ENCODE assay signal across 14 cellular contexts in the genomic region with DNA sequence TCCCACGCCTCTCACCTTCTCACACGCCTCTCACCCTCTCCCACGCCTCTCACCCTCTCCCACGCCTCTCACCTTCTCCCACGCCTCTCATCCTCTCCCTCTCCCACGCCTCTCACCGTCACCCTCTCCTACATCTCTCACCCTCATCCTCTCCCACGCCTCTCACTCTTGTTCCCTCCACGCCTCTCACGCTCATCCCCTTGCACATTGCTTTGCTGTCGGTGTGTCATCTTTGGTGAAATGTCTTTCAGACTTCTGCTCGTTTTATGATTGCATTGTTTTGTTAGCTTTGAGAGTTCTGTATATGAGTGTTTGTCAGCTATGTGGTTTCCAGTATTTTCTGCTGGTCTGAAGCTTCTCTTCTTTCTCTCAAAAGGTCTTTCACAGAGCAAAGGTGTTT.
A peak's percentile ranks its signal among the peaks of the same experiment; 100 is the strongest.
DNase-seq lines count a peak whose midpoint lies in the region; ATAC-seq and TF ChIP-seq lines count a peak whose summit lies in the region.
"Had no signal": no experiment of that assay in that cellular context is flagged by ENCODE, and none has a peak within 500 bp of the region (broad histone marks: within the 10 kb centered on the region; RNA-seq: fewer than 3 reads in every experiment).

No MANE protein-coding gene starts in this region.

- no peak overlapping the region for H4K5ac ChIP-seq in H9 (ENCODE audit: insufficient read length, low read depth, low read length)

- H3K27ac Mint-ChIP-seq in H9 (peak overlapping the region; percentile 49 to 89 (median 85)), chondrocyte (ENCODE audit: unreplicated experiment) (peak overlapping the region; percentile 68)
- peak overlapping the region; percentile 92 for H3K27ac Mint-ChIP-seq in activated CD4-positive, alpha-beta memory T cell treated with anti-CD3 and anti-CD28 coated beads for 36 hours

- H2AK5ac ChIP-seq in H9 (ENCODE audit: insufficient read length, low read length) = no peak overlapping the region

- H3K4me3 Mint-ChIP-seq in H9 = peak overlapping the region in 1 of 2 experiments; percentile 16; a peak in 1 of 5 replicates
- peak overlapping the region; percentile 34 for H3K4me3 Mint-ChIP-seq in activated CD4-positive, alpha-beta memory T cell treated with anti-CD3 and anti-CD28 coated beads for 36 hours
- H3K4me3 Mint-ChIP-seq in chondrocyte (ENCODE audit: unreplicated experiment) = no peak overlapping the region

- H3K4me2 ChIP-seq in H9 (ENCODE audit: insufficient read depth, insufficient read length, low read length) = no peak overlapping the region
- H3K4me2 ChIP-seq: BLaER1 treated with 17β-estradiol and CSF1 and Interleukin-3, amounts not matched to agents 10 nM and 100 nM had no signal

- H3K9me3 Mint-ChIP-seq in H9 = peaks cover 23 to 35% of the 10 kb centered on the region in 2 experiments
- H3K9me3 Mint-ChIP-seq in activated CD4-positive, alpha-beta memory T cell treated with anti-CD3 and anti-CD28 coated beads for 36 hours = peaks cover 34% of the 10 kb centered on the region
- H3K9me3 Mint-ChIP-seq in chondrocyte (ENCODE audit: low read depth) = peaks cover under 1% of the 10 kb centered on the region

- H2AFZ ChIP-seq in H9 (ENCODE audit: low read length) = no peak overlapping the region

- H2BK15ac ChIP-seq in H9 (ENCODE audit: low read depth, low read length) = no peak overlapping the region

- CTCF ChIA-PET in activated CD4-positive, alpha-beta memory T cell treated with anti-CD3 and anti-CD28 coated beads for 36 hours (lab: Charles Lee) = interaction anchor here (0.6 to 1.0 kb wide), 7 partner anchors 10 to 51 kb away, joined by 3 to 9 read pairs (median 3); no protein-coding TSS in a partner anchor

- H3K56ac ChIP-seq in H9 (ENCODE audit: insufficient read length, low read depth, low read length) = no peak overlapping the region

- no peaks in the 10 kb centered on the region for H4K20me1 ChIP-seq in H9 (ENCODE audit: control insufficient read depth, insufficient read depth, insufficient read length)

- no peak overlapping the region for H2BK20ac ChIP-seq in H9 (ENCODE audit: low read depth, low read length, poor library complexity, severe bottlenecking)

- H3K23ac ChIP-seq in H9 (ENCODE audit: insufficient read length, low read depth, low read length) = no peak overlapping the region

- DNase-seq in H9 (no peak), chondrocyte (ENCODE audit: low spot score) (no peak), T1000 (lab: John Stamatoyannopoulos, UW) (no peak), AML-193 (lab: John Stamatoyannopoulos, UW) (no peak)
- DNase-seq in activated CD4-positive, alpha-beta memory T cell treated with anti-CD3 and anti-CD28 coated beads for 36 hours = peak; percentile 73
- DNase-seq in stimulated activated CD4-positive, alpha-beta T cell treated with anti-CD3 and anti-CD28 coated beads, Interleukin-12 subunit alpha, Interleukin-12 subunit beta, amount 100 ng/mL, for 48 hours (ENCODE audit: low read depth in 2 of 3, low spot score in 1 of 3) = peak in 2 of 3 donors; percentile 35
- no peak for DNase-seq in effector memory CD4-positive, alpha-beta T cell
- DNase-seq: GF-D8, Karpas-422, NCI-H2107 had no signal

- H3K27ac ChIP-seq in H9 (ENCODE audit: insufficient read length, low read depth, low read length) = no peak overlapping the region
- H3K27ac ChIP-seq in effector memory CD4-positive, alpha-beta T cell (ENCODE audit: insufficient read depth, low read length, poor library complexity, severe bottlenecking) = no peak overlapping the region
- H3K27ac ChIP-seq: BLaER1 treated with 17β-estradiol and CSF1 and Interleukin-3, amounts not matched to agents 10 nM and 100 nM; coronary artery had no signal

- H3K9ac ChIP-seq in H9 (ENCODE audit: extremely low read depth, insufficient read length, low read length) = no peak overlapping the region
- H3K9ac ChIP-seq: BLaER1 treated with 17β-estradiol and CSF1 and Interleukin-3, amounts not matched to agents 10 nM and 100 nM had no signal

- H2BK5ac ChIP-seq in H9 (ENCODE audit: insufficient read length, low read length) = no peak overlapping the region

- ATAC-seq in GM19463 (IDR thresholded peaks at IDR 0.05; ENCODE audit: unreplicated experiment) = no peak

- POLR2A ChIA-PET in activated CD4-positive, alpha-beta memory T cell treated with anti-CD3 and anti-CD28 coated beads for 36 hours (lab: Charles Lee) = no interaction called here

- H3K27me3 Mint-ChIP-seq in H9 (ENCODE audit: low read depth) (peaks cover 1% of the 10 kb centered on the region; the same call in 1 of the 2 replicates), chondrocyte (ENCODE audit: low read depth) (no peaks in the 10 kb centered on the region)
- no peaks in the 10 kb centered on the region for H3K27me3 Mint-ChIP-seq in activated CD4-positive, alpha-beta memory T cell treated with anti-CD3 and anti-CD28 coated beads for 36 hours

- H3K79me1 ChIP-seq in H9 (ENCODE audit: insufficient read depth, low read depth, low read length, poor library complexity, severe bottlenecking) = no peaks in the 10 kb centered on the region

- H3K4me1 Mint-ChIP-seq in H9 = peaks cover 31 to 33% of the 10 kb centered on the region in 2 experiments
- peaks cover 41% of the 10 kb centered on the region for H3K4me1 Mint-ChIP-seq in activated CD4-positive, alpha-beta memory T cell treated with anti-CD3 and anti-CD28 coated beads for 36 hours (ENCODE audit: low read depth)
- peaks cover 23% of the 10 kb centered on the region for H3K4me1 Mint-ChIP-seq in chondrocyte (ENCODE audit: low read depth)

- H3K18ac ChIP-seq in H9 (ENCODE audit: insufficient read length, low read depth, low read length) = no peak overlapping the region

- H4K8ac ChIP-seq in H9 (replicated peaks; ENCODE audit: insufficient read length, low read depth, low read length) = no peak overlapping the region

- H3K9me3 ChIP-seq in H9 (ENCODE audit: control insufficient read depth, low read depth, low read length) = peaks cover 5% of the 10 kb centered on the region
- peaks cover 6% of the 10 kb centered on the region for H3K9me3 ChIP-seq in effector memory CD4-positive, alpha-beta T cell (ENCODE audit: control insufficient read depth, low read length)

- H3K36me3 ChIP-seq in effector memory CD4-positive, alpha-beta T cell (ENCODE audit: control insufficient read depth, insufficient read depth, low read length) = peaks cover 21% of the 10 kb centered on the region

- H4K91ac ChIP-seq in H9 (ENCODE audit: insufficient read length, low read depth, low read length) = no peak overlapping the region

- H3K36me3 Mint-ChIP-seq in H9 (ENCODE audit: insufficient read depth in 1 of 3, low read depth in 3 of 3) (peaks cover 61 to 77% (median 63%) of the 10 kb centered on the region in 3 experiments), chondrocyte (ENCODE audit: low read depth) (peaks cover 21% of the 10 kb centered on the region)
- peaks cover 67% of the 10 kb centered on the region for H3K36me3 Mint-ChIP-seq in activated CD4-positive, alpha-beta memory T cell treated with anti-CD3 and anti-CD28 coated beads for 36 hours

- H3K14ac ChIP-seq in H9 (ENCODE audit: insufficient read depth, low read length) = no peak overlapping the region

- no peaks in the 10 kb centered on the region for H3K27me3 ChIP-seq in H9 (ENCODE audit: insufficient read depth, low read length)
- no peaks in the 10 kb centered on the region for H3K27me3 ChIP-seq in effector memory CD4-positive, alpha-beta T cell (replicated peaks; ENCODE audit: control insufficient read depth, insufficient read depth, low read length, poor library complexity, severe bottlenecking)
- H3K27me3 ChIP-seq: BLaER1 treated with 17β-estradiol and CSF1 and Interleukin-3, amounts not matched to agents 10 nM and 100 nM had no signal

- H3K4ac ChIP-seq in H9 (ENCODE audit: low read depth, low read length) = no peak overlapping the region

- H3K4me1 ChIP-seq in H9 (ENCODE audit: insufficient read depth, low read length) = no peaks in the 10 kb centered on the region
- peaks cover 18% of the 10 kb centered on the region for H3K4me1 ChIP-seq in effector memory CD4-positive, alpha-beta T cell (ENCODE audit: control insufficient read depth, insufficient read depth, low read length, poor library complexity, severe bottlenecking)

- no peaks in the 10 kb centered on the region for H3K23me2 ChIP-seq in H9 (ENCODE audit: insufficient read length, low read depth, low read length, poor library complexity, severe bottlenecking)

- 100% methylated on average over 6 of the region's 12 CpGs for WGBS in H9 (ENCODE audit: extremely low coverage, insufficient read length, low lambda C conversion rate)

- no peak overlapping the region for H3K4me3 ChIP-seq in effector memory CD4-positive, alpha-beta T cell (ENCODE audit: insufficient read depth, low read depth, low read length, poor library complexity, severe bottlenecking)
- H3K4me3 ChIP-seq: BLaER1 treated with 17β-estradiol and CSF1 and Interleukin-3, amounts not matched to agents 10 nM and 100 nM; coronary artery; skin epidermis had no signal

- intact Hi-C loops in activated CD4-positive, alpha-beta memory T cell treated with anti-CD3 and anti-CD28 coated beads for 36 hours (cut with micrococcal nuclease) = loop anchor here (1.0 kb wide), 1 partner anchor 40 kb away; no protein-coding TSS in a partner anchor

- no peak overlapping the region for H3T11ph ChIP-seq in H9 (ENCODE audit: low read length)

- no peak overlapping the region for H2BK12ac ChIP-seq in H9 (ENCODE audit: insufficient read length, low read depth, low read length)

- peaks cover 20% of the 10 kb centered on the region; the same call in 1 of the 2 replicates for H3K79me2 ChIP-seq in H9 (ENCODE audit: insufficient read depth, low read length)

- TF ChIP-seq CTCF in H9 (conservative IDR thresholded peaks at IDR 0.05) (no peak), chondrocyte (IDR thresholded peaks at IDR 0.05) (no peak)

- no peak overlapping the region for H2BK120ac ChIP-seq in H9 (ENCODE audit: low read depth, low read length, poor library complexity, severe bottlenecking)

Comparison
In these comparisons a context has a peak if more than half of its experiments do, and no peak if none do; other contexts are left out.
1. DNase-seq: peak in activated CD4-positive, alpha-beta memory T cell treated with anti-CD3 and anti-CD28 coated beads for 36 hours (single experiment) and stimulated activated CD4-positive, alpha-beta T cell treated with anti-CD3 and anti-CD28 coated beads, Interleukin-12 subunit alpha, Interleukin-12 subunit beta, amount 100 ng/mL, for 48 hours (2 of 3); none in H9 (single experiment), chondrocyte (single experiment), effector memory CD4-positive, alpha-beta T cell (0 of 3), T1000 (single experiment) and AML-193 (0 of 2).
2. Peak in every context shown above with its lines, with median percentiles within 50 percentile points of each other: H3K27ac Mint-ChIP-seq.